15 cellular contexts compared by ENCODE assay signal in the genomic region with DNA sequence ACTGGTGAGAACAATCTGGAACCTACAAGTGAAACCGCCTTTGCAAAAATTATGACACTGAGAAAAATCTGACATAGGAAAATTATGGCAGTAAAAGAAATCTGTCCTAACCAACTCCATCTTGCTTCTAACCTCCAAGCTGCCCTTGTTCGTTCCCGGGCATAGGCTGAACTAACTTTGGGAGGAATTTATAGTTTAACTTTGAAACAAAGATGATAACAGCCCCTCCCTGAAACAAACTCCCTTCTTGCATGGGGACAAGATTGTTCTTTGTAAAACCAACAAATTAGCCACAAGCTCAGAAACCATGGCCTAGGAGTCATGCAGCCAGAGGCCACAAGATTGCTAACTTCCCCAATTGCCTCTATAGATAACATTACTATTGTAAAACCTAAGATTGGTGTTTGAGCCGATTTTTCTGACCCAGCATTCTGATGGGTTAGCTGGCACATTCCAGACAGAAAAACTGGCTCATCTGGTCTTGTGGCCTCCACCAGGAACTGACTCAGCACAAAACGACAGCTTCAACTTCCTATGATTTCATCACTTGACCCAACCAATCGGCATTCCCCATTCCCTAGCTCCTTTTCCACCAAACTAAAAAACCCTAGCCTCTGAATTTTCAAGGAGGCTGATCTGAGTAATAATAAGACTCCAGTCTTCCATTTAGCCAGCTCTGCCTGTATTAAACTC. TPM values are rescaled to one million over a fixed set of nuclear protein-coding genes. Genes with fewer than 3 reads are reported as not detected.
DNase-seq lines count a peak whose midpoint lies in the region; ATAC-seq, FAIRE-seq and TF ChIP-seq lines count a peak whose summit lies in the region.
"Had no signal": no experiment of that assay in that cellular context is flagged by ENCODE, and none has a peak within 500 bp of the region (broad histone marks: within the 10 kb centered on the region; RNA-seq: fewer than 3 reads in every experiment).

No MANE protein-coding gene starts in this region.

- CTCF ChIA-PET in PC-3 (lab: Charles Lee) = no interaction called here

- intact Hi-C loops in PC-3 (cut with micrococcal nuclease) = no loop called here
- intact Hi-C loops in sciatic nerve (cut with DNase I) = no loop called here

- peaks cover 3% of the 10 kb centered on the region; the same call in 1 of the 3 replicates for H3K9me3 Mint-ChIP-seq in GM23338

- no peak for FAIRE-seq in GM19239 (lab: Jason Lieb, UNC)
- FAIRE-seq: GM18507 had no signal

- H3K27ac ChIP-seq in GM23338 (ENCODE audit: low read depth) (no peak overlapping the region), PC-3 (ENCODE audit: low read length) (peak overlapping the region; percentile 50), epithelial cell of prostate (peak overlapping the region; percentile 78)
- H3K27ac ChIP-seq: SK-N-MC had no signal

- ATAC-seq in GM23338 (no peak), PC-3 (no peak), HG02981 (IDR thresholded peaks at IDR 0.05; ENCODE audit: unreplicated experiment) (no peak), sciatic nerve (no peak)

- H2AFZ ChIP-seq in GM23338 = no peak overlapping the region
- H2AFZ ChIP-seq in PC-3 (ENCODE audit: low read length) = peak overlapping the region; percentile 55

- H3K9me2 ChIP-seq in GM23338 (ENCODE audit: insufficient read depth) (no peaks in the 10 kb centered on the region), PC-3 (replicated peaks; ENCODE audit: low read length) (no peaks in the 10 kb centered on the region)

- peaks cover 3% of the 10 kb centered on the region for H3K27me3 Mint-ChIP-seq in GM23338 (ENCODE audit: insufficient read depth, low read depth, poor library complexity)

- TF ChIP-seq CTCF in GM23338 (conservative IDR thresholded peaks at IDR 0.05; ENCODE audit: low read depth in 2 of 2) (no peak), PC-3 (conservative IDR thresholded peaks at IDR 0.05; ENCODE audit: low read depth, low read length) (no peak)

- peaks cover 6% of the 10 kb centered on the region; the same call in 2 of the 3 replicates for H3K36me3 Mint-ChIP-seq in GM23338 (ENCODE audit: low read depth)
- H3K36me3 Mint-ChIP-seq: IgD-negative memory B cell had no signal

- POLR2A ChIA-PET in PC-3 (lab: Charles Lee; ENCODE audit: unreplicated experiment) = interaction anchor here (0.6 kb wide), 1 partner anchor 903 kb away, joined by 3 read pairs; no protein-coding TSS in a partner anchor

- H4K20me1 ChIP-seq in GM23338 (replicated peaks; ENCODE audit: insufficient read depth) (no peaks in the 10 kb centered on the region), PC-3 (ENCODE audit: low read length) (no peaks in the 10 kb centered on the region)

- no peak overlapping the region for H3K4me3 Mint-ChIP-seq in GM23338
- H3K4me3 Mint-ChIP-seq: dendritic cell treated with granulocyte-macrophage colony-stimulating factor and Interleukin-4, amounts not matched to agents 40 ng/mL and 50 ng/mL, for 4 days; IgD-negative memory B cell had no signal

- H3K9ac ChIP-seq in PC-3 (ENCODE audit: low read length) = no peak overlapping the region

- H3K4me1 Mint-ChIP-seq in GM23338 = peaks cover 13% of the 10 kb centered on the region
- H3K4me1 Mint-ChIP-seq: IgD-negative memory B cell had no signal

- H3K36me3 ChIP-seq in GM23338 (ENCODE audit: insufficient read depth) (no peaks in the 10 kb centered on the region), PC-3 (ENCODE audit: low read depth, low read length) (no peaks in the 10 kb centered on the region)

- H3K79me2 ChIP-seq in GM23338 (replicated peaks; ENCODE audit: insufficient read depth) = no peaks in the 10 kb centered on the region
- H3K79me2 ChIP-seq in PC-3 (ENCODE audit: low read length) = no peaks in the 10 kb centered on the region

- no peak overlapping the region for H3K4me3 ChIP-seq in GM23338
- H3K4me3 ChIP-seq in PC-3 (ENCODE audit: low read length) = no peak overlapping the region
- H3K4me3 ChIP-seq: SK-N-MC had no signal

- no peaks in the 10 kb centered on the region for H3F3A ChIP-seq in GM23338 (replicated peaks; ENCODE audit: low read depth)
- H3F3A ChIP-seq in PC-3 (ENCODE audit: low read length, unreplicated experiment) = no peaks in the 10 kb centered on the region

- H3K4me2 ChIP-seq in GM23338 (no peak overlapping the region), PC-3 (ENCODE audit: low read length) (peak overlapping the region; percentile 26; the same call in 1 of the 2 replicates)

- H3K4me1 ChIP-seq in GM23338 (ENCODE audit: insufficient read depth) = peaks cover 11% of the 10 kb centered on the region
- H3K4me1 ChIP-seq in PC-3 (ENCODE audit: insufficient read depth, low read length) = peaks cover 6% of the 10 kb centered on the region

- H3K27me3 ChIP-seq in GM23338 (ENCODE audit: insufficient read depth) (no peaks in the 10 kb centered on the region), PC-3 (ENCODE audit: low read length) (no peaks in the 10 kb centered on the region)

- peak; percentile 35 for DNase-seq in GM23338 (ENCODE audit: low spot score)
- peak; percentile 80 for DNase-seq in PC-3
- DNase-seq in epithelial cell of prostate (ENCODE audit: low read depth, low spot score) = peak; percentile 54
- peak; percentile 53 for DNase-seq in renal cortical epithelial cell (ENCODE audit: low read depth)
- DNase-seq in GM19239 (ENCODE audit: insufficient read length, low spot score) = no peak
- no peak for DNase-seq in activated CD4-positive, CD25-positive, alpha-beta regulatory T cell (lab: John Stamatoyannopoulos, UW)
- no peak for DNase-seq in sciatic nerve (ENCODE audit: low spot score)
- DNase-seq: activated CD4-positive, alpha-beta T cell treated with anti-CD3 and anti-CD28 coated beads, Interleukin-2, amount 50 U/mL, for 1 hour; activated naive CD4-positive, alpha-beta T cell treated with Interleukin-2 at 50 U/mL for 16 hours; DMS79 had no signal

- BruUV-seq in PC-3 (replicated peaks; lab: Mats Ljungman, UMichigan) = no TSS peak

- H3K9me3 ChIP-seq in PC-3 (ENCODE audit: low read length) = 0 out of 2 replicates have a peak, but pooled peaks cover 8% of the 10 kb centered on the region

- 0 out of 2 replicates have a peak overlapping the region, but pooled peaks have one; percentile 12 for H3K27ac Mint-ChIP-seq in GM23338
- H3K27ac Mint-ChIP-seq: dendritic cell treated with granulocyte-macrophage colony-stimulating factor and Interleukin-4, amounts not matched to agents 40 ng/mL and 50 ng/mL, for 4 days had no signal

TF ChIP-seq in GM23338, 12 proteins besides CTCF, POLR2A, EP300 and RAD21 (continues in another document):
- TF ChIP-seq STAT1 (IDR thresholded peaks at IDR 0.05; ENCODE audit: unreplicated experiment) (no peak), EZH2 (IDR thresholded peaks at IDR 0.05; ENCODE audit: low read depth, unreplicated experiment) (no peak)

RNA-seq across cellular contexts. Expression of gene CCDC81, which starts 3.6 kb away (rescaled TPM):
- 0.43 and 4.3 TPM in 2 replicates for total RNA-seq in GM23338 (2014; rRNA removed; shearing (Covaris generic))
- polyA plus RNA-seq in GM23338 (2016; fragmentation: Nextera tagmentation; extraction: Ambion mirVana) = 0.37 and 0.83 TPM in 2 replicates
- total RNA-seq in PC-3 (2014; rRNA removed) = 0.11 TPM in 1 of 2 replicates, not detected in the other
- total RNA-seq in renal cortical epithelial cell = 0.17 and 0.50 TPM in 2 replicates
- total RNA-seq in sciatic nerve = 1.7 TPM
- polyA plus RNA-seq: IgD-negative memory B cell had no signal

Comparison
In these comparisons a context has a peak if more than half of its experiments do, and no peak if none do; other contexts are left out.
1. DNase-seq: peak in GM23338 (single experiment), PC-3 (single experiment), epithelial cell of prostate (single experiment) and renal cortical epithelial cell (single experiment); none in GM19239 (single experiment), activated CD4-positive, CD25-positive, alpha-beta regulatory T cell (0 of 4) and sciatic nerve (single experiment).